Comparison of ENCODE assay signal across 9 cellular contexts in the genomic region with DNA sequence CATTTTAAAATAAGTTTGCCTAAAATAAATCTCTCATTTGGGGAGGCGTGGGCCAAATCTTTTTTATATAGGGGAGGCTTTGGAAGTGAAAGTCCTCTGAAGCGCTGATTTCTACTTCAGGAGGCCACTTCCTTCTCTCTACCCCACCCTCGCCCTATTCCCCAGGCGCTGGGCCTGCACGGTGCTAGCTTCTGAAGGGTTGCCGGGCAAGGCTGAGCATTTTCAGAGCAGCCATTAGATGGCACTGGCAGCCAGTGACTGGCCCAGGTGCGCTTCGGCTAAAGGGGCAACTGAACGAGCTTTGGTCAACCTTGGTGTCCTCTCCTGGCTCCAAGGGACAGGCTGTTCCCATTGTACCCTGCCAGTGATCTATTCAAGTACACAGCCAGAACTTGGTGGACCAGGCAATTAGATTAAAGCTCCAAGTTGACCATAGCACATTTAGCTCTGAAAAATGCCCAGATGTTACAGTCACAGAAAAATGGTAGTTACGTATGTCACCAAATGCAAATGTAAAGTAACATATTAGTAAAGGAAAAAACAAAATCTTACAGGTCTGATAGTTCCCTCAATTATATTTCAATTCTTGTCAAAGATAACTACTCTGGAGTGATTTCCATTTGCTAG. TPM values are rescaled to one million over a fixed set of nuclear protein-coding genes. Genes with fewer than 3 reads are reported as not detected.
DNase-seq lines count a peak whose midpoint lies in the region; ATAC-seq and TF ChIP-seq lines count a peak whose summit lies in the region.
"Had no signal": no experiment of that assay in that cellular context is flagged by ENCODE, and none has a peak within 500 bp of the region (broad histone marks: within the 10 kb centered on the region; RNA-seq: fewer than 3 reads in every experiment).

No MANE protein-coding gene starts in this region.

- H3K23ac ChIP-seq in H9 (ENCODE audit: insufficient read length, low read depth, low read length), result no peak overlapping the region

- no peaks in the 10 kb centered on the region for H3K79me1 ChIP-seq in H9 (ENCODE audit: insufficient read depth, low read depth, low read length, poor library complexity, severe bottlenecking)

- H3K18ac ChIP-seq in H9 (ENCODE audit: insufficient read length, low read depth, low read length), result no peak overlapping the region

- H4K5ac ChIP-seq in H9 (ENCODE audit: insufficient read length, low read depth, low read length), result no peak overlapping the region

- in situ Hi-C loops in GM23248 (cut with MboI), result no loop called here

- no peak overlapping the region for H2BK12ac ChIP-seq in H9 (ENCODE audit: insufficient read length, low read depth, low read length)

- H3K4me1 ChIP-seq in H9 (ENCODE audit: insufficient read depth, low read length), result no peaks in the 10 kb centered on the region
- no peaks in the 10 kb centered on the region for H3K4me1 ChIP-seq in MM.1S (ENCODE audit: low read length)
- peaks cover 9% of the 10 kb centered on the region for H3K4me1 ChIP-seq in psoas muscle
- no peaks in the 10 kb centered on the region for H3K4me1 ChIP-seq in GM23248 (ENCODE audit: insufficient read depth)

- WGBS in H9 (ENCODE audit: extremely low coverage, insufficient read length, low lambda C conversion rate), result no CpG with 5 or more reads among the region's 10 CpGs
- WGBS in psoas muscle, 3 donors, result 63 to 76% (median 63%) methylated on average over 10 of the region's 10 CpGs
- 72 to 74% methylated on average over 10 of the region's 10 CpGs for WGBS in GM23248 (ENCODE audit: low coverage in 1 of 2, low lambda C conversion rate in 2 of 2, missing lambda C conversion rate in 2 of 2), 2 experiments

- H3K27ac ChIP-seq in H9 (ENCODE audit: insufficient read length, low read depth, low read length), result no peak overlapping the region
- H3K27ac ChIP-seq in MM.1S (ENCODE audit: low read length), result no peak overlapping the region
- H3K27ac ChIP-seq in psoas muscle, result no peak overlapping the region
- H3K27ac ChIP-seq in GM23248, result no peak overlapping the region
- H3K27ac ChIP-seq: skin epidermis had no signal

- no peak overlapping the region for H2BK15ac ChIP-seq in H9 (ENCODE audit: low read depth, low read length)

- H2AFZ ChIP-seq in H9 (ENCODE audit: low read length) (no peak overlapping the region), MM.1S (ENCODE audit: low read length) (no peak overlapping the region), GM23248 (no peak overlapping the region)

- peak; percentile 46 to 75 (median 60) for ATAC-seq in psoas muscle

- peak; percentile 32 for DNase-seq in activated T-cell treated with anti-CD3 and anti-CD28 coated beads for 1 hour (ENCODE audit: low read depth)
- DNase-seq in activated T-cell treated with anti-CD3 and anti-CD28 coated beads for 4 hours, result no peak
- DNase-seq in H9, result peak; percentile 79
- peak; percentile 65 for DNase-seq in MM.1S
- peak; percentile 12 for DNase-seq in T-helper 9 cell
- peak; percentile 38 for DNase-seq in dermis blood vessel endothelial cell
- DNase-seq in psoas muscle, result peak in 1 of 2 donors; percentile 66
- no peak for DNase-seq in GM23248

- intact Hi-C loops in psoas muscle (cut with DNase I), result no loop called here

- H2BK5ac ChIP-seq in H9 (ENCODE audit: insufficient read length, low read length), result no peak overlapping the region

- H3K27me3 Mint-ChIP-seq in H9 (ENCODE audit: low read depth), result peaks cover 71% of the 10 kb centered on the region

- no peak overlapping the region for H2AK5ac ChIP-seq in H9 (ENCODE audit: insufficient read length, low read length)

- H3K9me3 ChIP-seq in H9 (ENCODE audit: control insufficient read depth, low read depth, low read length) (no peaks in the 10 kb centered on the region), MM.1S (replicated peaks; ENCODE audit: insufficient read depth, low read length) (no peaks in the 10 kb centered on the region), psoas muscle (no peaks in the 10 kb centered on the region), GM23248 (ENCODE audit: low read depth) (no peaks in the 10 kb centered on the region)

- H2BK20ac ChIP-seq in H9 (ENCODE audit: low read depth, low read length, poor library complexity, severe bottlenecking), result no peak overlapping the region

- H3K9me2 ChIP-seq in MM.1S (replicated peaks; ENCODE audit: insufficient read depth, low read length), result no peaks in the 10 kb centered on the region
- no peaks in the 10 kb centered on the region for H3K9me2 ChIP-seq in GM23248 (ENCODE audit: insufficient read depth)

- no peaks in the 10 kb centered on the region for H3K36me3 Mint-ChIP-seq in H9 (ENCODE audit: insufficient read depth in 1 of 3, low read depth in 3 of 3)

- peaks cover 27% of the 10 kb centered on the region; the same call in 1 of the 2 replicates for H3K27me3 ChIP-seq in H9 (ENCODE audit: insufficient read depth, low read length)
- H3K27me3 ChIP-seq in MM.1S (replicated peaks; ENCODE audit: insufficient read depth, low read length), result peaks cover 47% of the 10 kb centered on the region
- peaks cover 0 to 53% (median 12%) of the 10 kb centered on the region in 3 donors for H3K27me3 ChIP-seq in psoas muscle (ENCODE audit: insufficient read depth in 3 of 3, low read length in 2 of 3)
- peaks cover 64% of the 10 kb centered on the region for H3K27me3 ChIP-seq in GM23248 (replicated peaks; ENCODE audit: insufficient read depth)

- H3K4me2 ChIP-seq in H9 (ENCODE audit: insufficient read depth, insufficient read length, low read length), result no peak overlapping the region
- H3K4me2 ChIP-seq in MM.1S (ENCODE audit: low read depth, low read length), result no peak overlapping the region
- H3K4me2 ChIP-seq in GM23248 (ENCODE audit: unreplicated experiment), result no peak overlapping the region

- H3K56ac ChIP-seq in H9 (ENCODE audit: insufficient read length, low read depth, low read length), result no peak overlapping the region

- peaks cover 12 to 17% of the 10 kb centered on the region in 2 experiments for H3K4me1 Mint-ChIP-seq in H9

- no peak overlapping the region for H2BK120ac ChIP-seq in H9 (ENCODE audit: low read depth, low read length, poor library complexity, severe bottlenecking)

- H3K9ac ChIP-seq in H9 (ENCODE audit: extremely low read depth, insufficient read length, low read length) (no peak overlapping the region), MM.1S (ENCODE audit: low read length) (no peak overlapping the region), GM23248 (no peak overlapping the region)

- TF ChIP-seq CTCF in H9 (conservative IDR thresholded peaks at IDR 0.05) (peak; percentile 63), MM.1S (IDR thresholded peaks at IDR 0.05; ENCODE audit: low read length) (peak; percentile 75), psoas muscle (IDR thresholded peaks at IDR 0.05) (no peak)

- no peak overlapping the region for H3K4ac ChIP-seq in H9 (ENCODE audit: low read depth, low read length)

- H3K4me3 Mint-ChIP-seq in H9, result no peak overlapping the region

- no peak overlapping the region for H4K8ac ChIP-seq in H9 (replicated peaks; ENCODE audit: insufficient read length, low read depth, low read length)

- H3K9me3 Mint-ChIP-seq in H9, result no peaks in the 10 kb centered on the region; a peak in 1 of 5 replicates

- no peak overlapping the region for H3T11ph ChIP-seq in H9 (ENCODE audit: low read length)

- H3K79me2 ChIP-seq in H9 (ENCODE audit: insufficient read depth, low read length) (no peaks in the 10 kb centered on the region), MM.1S (ENCODE audit: low read length) (no peaks in the 10 kb centered on the region), GM23248 (ENCODE audit: insufficient read depth) (no peaks in the 10 kb centered on the region)

- no peaks in the 10 kb centered on the region for H4K20me1 ChIP-seq in H9 (ENCODE audit: control insufficient read depth, insufficient read depth, insufficient read length)
- H4K20me1 ChIP-seq in MM.1S (ENCODE audit: insufficient read depth, low read length), result no peaks in the 10 kb centered on the region
- H4K20me1 ChIP-seq in GM23248 (ENCODE audit: insufficient read depth), result no peaks in the 10 kb centered on the region

- H3K27ac Mint-ChIP-seq in H9, result no peak overlapping the region

- H4K91ac ChIP-seq in H9 (ENCODE audit: insufficient read length, low read depth, low read length), result no peak overlapping the region

- H3K14ac ChIP-seq in H9 (ENCODE audit: insufficient read depth, low read length), result no peak overlapping the region

- H3K36me3 ChIP-seq in MM.1S (replicated peaks; ENCODE audit: insufficient read depth, low read length) (no peaks in the 10 kb centered on the region), psoas muscle (ENCODE audit: insufficient read depth in 1 of 2, low read depth in 1 of 2) (no peaks in the 10 kb centered on the region), GM23248 (ENCODE audit: low read depth) (no peaks in the 10 kb centered on the region)

- no peaks in the 10 kb centered on the region for H3K23me2 ChIP-seq in H9 (ENCODE audit: insufficient read length, low read depth, low read length, poor library complexity, severe bottlenecking)

- H3K4me3 ChIP-seq in MM.1S (ENCODE audit: low read length) (no peak overlapping the region), psoas muscle (no peak overlapping the region), GM23248 (no peak overlapping the region)
- H3K4me3 ChIP-seq: skin epidermis had no signal

- no peaks in the 10 kb centered on the region for H3F3A ChIP-seq in MM.1S (ENCODE audit: insufficient read depth, low read length)
- H3F3A ChIP-seq in GM23248 (ENCODE audit: insufficient read depth), result no peaks in the 10 kb centered on the region

RNA-seq across cellular contexts. Expression of a gene that starts 2.3 kb away (rescaled TPM):
- total RNA-seq in H9 (2021) (1.6 and 2.5 TPM in 2 replicates), dermis blood vessel endothelial cell (2.8 and 3.2 TPM in 2 replicates), psoas muscle (10 to 100 TPM in 1 of 4 donors, 1 to 10 TPM in 3; 1.8 to 15.2 (median 4.2) TPM)
- polyA plus RNA-seq in psoas muscle (1 to 10 TPM; 2.7 to 5.2 (median 3.3) TPM), GM23248 (2016; fragmentation: Nextera tagmentation; extraction: Ambion mirVana) (3.3 and 3.6 TPM in 2 replicates)
- total RNA-seq in GM23248 (2014; rRNA removed; shearing (Covaris generic)), result 2.5 and 5.8 TPM in 2 replicates

Comparison
In these comparisons a context has a peak if more than half of its experiments do, and no peak if none do; other contexts are left out.
1. DNase-seq: peak in activated T-cell treated with anti-CD3 and anti-CD28 coated beads for 1 hour (single experiment), H9 (single experiment), MM.1S (single experiment), T-helper 9 cell (single experiment) and dermis blood vessel endothelial cell (single experiment); none in activated T-cell treated with anti-CD3 and anti-CD28 coated beads for 4 hours (single experiment) and GM23248 (single experiment).